In the genomic region with DNA sequence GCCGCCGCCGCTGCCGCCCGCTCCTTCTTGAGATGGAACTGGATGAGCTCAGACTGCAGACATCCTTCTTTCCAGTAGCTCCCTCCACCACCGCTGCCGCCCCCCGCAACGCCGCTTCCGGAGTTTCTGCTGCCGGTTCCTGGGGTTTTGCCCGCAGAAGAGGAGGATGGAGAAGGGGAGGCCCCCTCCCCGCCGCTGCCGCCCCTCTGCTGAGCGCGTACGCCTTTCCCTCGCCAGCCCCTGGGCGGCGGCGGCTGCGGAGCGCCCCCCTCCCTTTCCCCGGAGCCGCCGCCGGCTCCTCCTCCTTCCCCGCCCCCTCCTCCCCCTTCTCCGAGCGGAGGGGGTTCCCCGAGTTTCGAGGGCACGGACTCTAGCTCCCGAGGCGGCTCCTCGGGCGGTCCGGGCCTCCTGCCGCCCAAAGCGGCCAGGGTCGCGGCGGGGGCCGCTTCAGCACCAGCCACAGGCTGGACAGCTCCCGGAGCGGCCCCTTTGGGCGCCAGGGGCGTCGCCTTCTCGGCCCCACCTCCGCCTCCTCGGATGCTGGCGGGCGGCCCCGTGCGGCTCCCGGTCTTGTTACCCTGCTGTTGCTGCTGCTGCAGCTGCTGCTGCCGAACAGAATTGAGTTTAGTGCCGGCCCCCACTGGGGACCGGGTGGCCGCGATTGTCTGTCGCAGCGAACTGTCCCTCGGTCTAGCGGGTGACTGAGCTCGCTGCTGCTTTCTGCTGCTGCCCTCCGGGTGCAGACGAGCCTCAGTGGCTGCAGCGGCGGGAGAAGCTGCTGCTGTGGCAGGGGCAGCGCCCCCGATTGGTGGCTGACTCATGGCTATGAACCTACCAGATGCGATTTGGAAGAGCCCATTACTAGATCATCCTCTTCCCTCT, we compare ENCODE assay signal across 8 cellular contexts. TPM values are rescaled to one million over a fixed set of nuclear protein-coding genes. Genes with fewer than 3 reads are reported as not detected.
DNase-seq lines count a peak whose midpoint lies in the region; ATAC-seq lines count a peak whose summit lies in the region.

No MANE protein-coding gene starts in this region.

- DNase-seq in CD1c-positive myeloid dendritic cell (ENCODE audit: extremely low spot score) (peak; percentile 46), NCI-H82 (lab: John Stamatoyannopoulos, UW) (peak; percentile 88), activated T-cell treated with anti-CD3 and anti-CD28 coated beads for 48 hours (ENCODE audit: low read depth) (peak; percentile 63), myocyte (ENCODE audit: low read depth) (peak; percentile 88)
- peak; percentile 53 to 78 (median 62) for DNase-seq in stimulated activated naive CD4-positive, alpha-beta T cell (lab: John Stamatoyannopoulos, UW)

- ATAC-seq in GM19395 (IDR thresholded peaks at IDR 0.05; ENCODE audit: unreplicated experiment) (peak; percentile 74), HG03460 (IDR thresholded peaks at IDR 0.05; ENCODE audit: unreplicated experiment) (peak; percentile 64), esophagus mucosa (peak; percentile 76)

RNA-seq across cellular contexts. Expression of a gene that starts 56.8 kb away (rescaled TPM):
- total RNA-seq in esophagus mucosa (0.28 TPM), myocyte (1.7 and 2.0 TPM in 2 replicates)
- 0.73 TPM for polyA plus RNA-seq in myocyte (2012)

Comparison
In these comparisons a context has a peak if more than half of its experiments do, and no peak if none do; other contexts are left out.
1. Peak in every context shown above with its lines: DNase-seq and ATAC-seq.